In the genomic region with DNA sequence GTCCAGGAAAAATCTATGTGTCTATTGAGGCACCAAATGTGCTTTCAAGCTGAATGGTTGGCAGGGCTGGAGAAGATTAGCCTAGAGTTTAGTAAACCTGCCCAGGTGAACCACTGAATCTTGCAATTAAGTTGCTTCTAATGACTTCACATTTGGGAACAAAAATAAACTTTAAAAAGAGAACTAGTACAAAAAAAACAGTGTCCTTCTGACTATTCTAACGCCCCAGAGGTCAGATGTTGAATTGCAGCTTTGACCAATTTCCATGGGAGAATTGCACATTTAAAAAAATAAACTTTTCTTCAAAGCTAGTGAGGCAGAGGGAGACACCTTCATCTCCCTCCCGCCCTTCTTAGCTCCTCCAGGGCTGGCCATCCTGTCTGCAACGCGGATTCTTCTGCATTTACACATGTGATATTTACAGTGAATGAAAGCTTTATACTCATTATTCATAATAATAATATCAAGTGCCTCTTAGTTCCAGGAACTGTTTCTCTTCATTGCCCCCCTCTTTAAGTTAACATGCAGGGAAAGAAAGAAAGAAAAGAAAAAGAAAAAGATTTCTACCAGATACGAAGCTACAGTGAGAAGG, we compare ENCODE assay signal across 13 cellular contexts.
A peak's percentile ranks its signal among the peaks of the same experiment; 100 is the strongest.
DNase-seq lines count a peak whose midpoint lies in the region; ATAC-seq and TF ChIP-seq lines count a peak whose summit lies in the region.
"Had no signal": no experiment of that assay in that cellular context is flagged by ENCODE, and none has a peak within 500 bp of the region (broad histone marks: within the 10 kb centered on the region; RNA-seq: fewer than 3 reads in every experiment).

No MANE protein-coding gene starts in this region.

- H3K9me3 ChIP-seq in heart right ventricle (no peaks in the 10 kb centered on the region), upper lobe of right lung (no peaks in the 10 kb centered on the region)

- DNase-seq in heart right ventricle (no peak), left cardiac atrium (no peak), WTC11 (ENCODE audit: low spot score) (no peak), iris pigment epithelial cell (ENCODE audit: low read depth) (peak; percentile 7), upper lobe of right lung (no peak), NCI-H2107 treated with DMSO at 0.1 percent for 48 hours (lab: John Stamatoyannopoulos, UW; ENCODE audit: unreplicated experiment) (no peak), NCI-H2029 treated with DMSO at 0.1 percent for 48 hours (lab: John Stamatoyannopoulos, UW) (no peak)
- DNase-seq: activated CD4-positive, alpha-beta T cell treated with anti-CD3 and anti-CD28 coated beads for 36 hours; activated naive CD4-positive, alpha-beta T cell treated with anti-CD3 and anti-CD28 coated beads, Interleukin-2, amount 50 U/mL, for 16 hours; mesenchymal stem cell; NCI-H1092 had no signal

- intact Hi-C loops in heart right ventricle (cut with DNase I) (no loop called here), left cardiac atrium (cut with DNase I) (no loop called here), upper lobe of right lung (cut with DNase I) (no loop called here)

- peaks cover 2% of the 10 kb centered on the region; the same call in 1 of the 2 replicates for H3K27me3 Mint-ChIP-seq in WTC11 (ENCODE audit: low read depth)
- H3K27me3 Mint-ChIP-seq: stimulated activated naive CD8-positive, alpha-beta T cell treated with anti-CD3 and anti-CD28 coated beads, Interleukin-15, Interleukin-2, amounts not matched to agents 100 ng/mL and 50 ng/mL, for 24 hours had no signal

- H3K4me1 ChIP-seq in heart right ventricle: no peaks in the 10 kb centered on the region
- H3K4me1 ChIP-seq in upper lobe of right lung: no peaks in the 10 kb centered on the region

- H3K27ac Mint-ChIP-seq in WTC11: no peak overlapping the region
- H3K27ac Mint-ChIP-seq: activated CD4-positive, alpha-beta T cell treated with anti-CD3 and anti-CD28 coated beads for 36 hours; stimulated activated naive CD8-positive, alpha-beta T cell treated with anti-CD3 and anti-CD28 coated beads, Interleukin-15, Interleukin-2, amounts not matched to agents 100 ng/mL and 50 ng/mL, for 24 hours had no signal

- H3K4me3 ChIP-seq in heart right ventricle: no peak overlapping the region
- H3K4me3 ChIP-seq in upper lobe of right lung: no peak overlapping the region

- peak in 8 of 9 donors; percentile 38 to 57 (median 44) for TF ChIP-seq CTCF in heart right ventricle (IDR thresholded peaks at IDR 0.05)
- peak; percentile 47; the same call in 1 of the 2 replicates for TF ChIP-seq CTCF in WTC11 (IDR thresholded peaks at IDR 0.05)
- peak; percentile 46 for TF ChIP-seq CTCF in upper lobe of right lung (IDR thresholded peaks at IDR 0.05)

- H3K27me3 ChIP-seq in heart right ventricle: peaks cover 0 to 8% (median 0%) of the 10 kb centered on the region in 7 donors
- H3K27me3 ChIP-seq in upper lobe of right lung: peaks cover 33% of the 10 kb centered on the region

- H3K4me3 Mint-ChIP-seq in WTC11: no peak overlapping the region
- H3K4me3 Mint-ChIP-seq: activated CD4-positive, alpha-beta T cell treated with anti-CD3 and anti-CD28 coated beads for 36 hours; stimulated activated naive CD8-positive, alpha-beta T cell treated with anti-CD3 and anti-CD28 coated beads, Interleukin-15, Interleukin-2, amounts not matched to agents 100 ng/mL and 50 ng/mL, for 24 hours had no signal

- H3K4me1 Mint-ChIP-seq in WTC11: peaks cover 2% of the 10 kb centered on the region
- H3K4me1 Mint-ChIP-seq: activated CD4-positive, alpha-beta T cell treated with anti-CD3 and anti-CD28 coated beads for 36 hours had no signal

- H3K27ac ChIP-seq in heart right ventricle (no peak overlapping the region), upper lobe of right lung (no peak overlapping the region)

- peaks cover 14% of the 10 kb centered on the region for H3K9me3 Mint-ChIP-seq in WTC11
- H3K9me3 Mint-ChIP-seq: stimulated activated naive CD8-positive, alpha-beta T cell treated with anti-CD3 and anti-CD28 coated beads, Interleukin-15, Interleukin-2, amounts not matched to agents 100 ng/mL and 50 ng/mL, for 24 hours had no signal

- H3K36me3 Mint-ChIP-seq in WTC11: peaks cover 15% of the 10 kb centered on the region

- ATAC-seq in heart right ventricle: no peak
- ATAC-seq in left cardiac atrium: no peak
- no peak for ATAC-seq in WTC11
- ATAC-seq in upper lobe of right lung: no peak
- ATAC-seq in GM18868 (IDR thresholded peaks at IDR 0.05; ENCODE audit: unreplicated experiment): no peak
- ATAC-seq: activated CD4-positive, alpha-beta T cell treated with anti-CD3 and anti-CD28 coated beads for 36 hours had no signal

- CTCF ChIA-PET in WTC11 (lab: Charles Lee): interaction anchor here (0.6 to 1.7 kb wide), 13 partner anchors 12 to 260 kb away, joined by 3 to 9 read pairs (median 3); no protein-coding TSS in a partner anchor

- POLR2A ChIA-PET in WTC11 (lab: Charles Lee): no interaction called here

- H3K36me3 ChIP-seq in heart right ventricle (no peaks in the 10 kb centered on the region), upper lobe of right lung (no peaks in the 10 kb centered on the region)

- 47 to 58% methylated on average over 5 of the region's 5 CpGs for WGBS in heart right ventricle, 2 donors

TF ChIP-seq in WTC11, 78 proteins besides CTCF, POLR2A, EP300 and RAD21 (continues in another document):
- TF ChIP-seq, protein P1, sequence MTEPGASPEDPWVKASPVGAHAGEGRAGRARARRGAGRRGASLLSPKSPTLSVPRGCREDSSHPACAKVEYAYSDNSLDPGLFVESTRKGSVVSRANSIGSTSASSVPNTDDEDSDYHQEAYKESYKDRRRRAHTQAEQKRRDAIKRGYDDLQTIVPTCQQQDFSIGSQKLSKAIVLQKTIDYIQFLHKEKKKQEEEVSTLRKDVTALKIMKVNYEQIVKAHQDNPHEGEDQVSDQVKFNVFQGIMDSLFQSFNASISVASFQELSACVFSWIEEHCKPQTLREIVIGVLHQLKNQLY (CRISPR knock-in tag; IDR thresholded peaks at IDR 0.05): no peak
- no peak for TF ChIP-seq CREB1 (CRISPR knock-in tag; IDR thresholded peaks at IDR 0.05)
- TF ChIP-seq, protein P2, sequence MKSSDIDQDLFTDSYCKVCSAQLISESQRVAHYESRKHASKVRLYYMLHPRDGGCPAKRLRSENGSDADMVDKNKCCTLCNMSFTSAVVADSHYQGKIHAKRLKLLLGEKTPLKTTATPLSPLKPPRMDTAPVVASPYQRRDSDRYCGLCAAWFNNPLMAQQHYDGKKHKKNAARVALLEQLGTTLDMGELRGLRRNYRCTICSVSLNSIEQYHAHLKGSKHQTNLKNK (CRISPR knock-in tag; IDR thresholded peaks at IDR 0.05): no peak
- TF ChIP-seq FOXK1 (CRISPR knock-in tag; IDR thresholded peaks at IDR 0.05): no peak
- TF ChIP-seq, protein P3, sequence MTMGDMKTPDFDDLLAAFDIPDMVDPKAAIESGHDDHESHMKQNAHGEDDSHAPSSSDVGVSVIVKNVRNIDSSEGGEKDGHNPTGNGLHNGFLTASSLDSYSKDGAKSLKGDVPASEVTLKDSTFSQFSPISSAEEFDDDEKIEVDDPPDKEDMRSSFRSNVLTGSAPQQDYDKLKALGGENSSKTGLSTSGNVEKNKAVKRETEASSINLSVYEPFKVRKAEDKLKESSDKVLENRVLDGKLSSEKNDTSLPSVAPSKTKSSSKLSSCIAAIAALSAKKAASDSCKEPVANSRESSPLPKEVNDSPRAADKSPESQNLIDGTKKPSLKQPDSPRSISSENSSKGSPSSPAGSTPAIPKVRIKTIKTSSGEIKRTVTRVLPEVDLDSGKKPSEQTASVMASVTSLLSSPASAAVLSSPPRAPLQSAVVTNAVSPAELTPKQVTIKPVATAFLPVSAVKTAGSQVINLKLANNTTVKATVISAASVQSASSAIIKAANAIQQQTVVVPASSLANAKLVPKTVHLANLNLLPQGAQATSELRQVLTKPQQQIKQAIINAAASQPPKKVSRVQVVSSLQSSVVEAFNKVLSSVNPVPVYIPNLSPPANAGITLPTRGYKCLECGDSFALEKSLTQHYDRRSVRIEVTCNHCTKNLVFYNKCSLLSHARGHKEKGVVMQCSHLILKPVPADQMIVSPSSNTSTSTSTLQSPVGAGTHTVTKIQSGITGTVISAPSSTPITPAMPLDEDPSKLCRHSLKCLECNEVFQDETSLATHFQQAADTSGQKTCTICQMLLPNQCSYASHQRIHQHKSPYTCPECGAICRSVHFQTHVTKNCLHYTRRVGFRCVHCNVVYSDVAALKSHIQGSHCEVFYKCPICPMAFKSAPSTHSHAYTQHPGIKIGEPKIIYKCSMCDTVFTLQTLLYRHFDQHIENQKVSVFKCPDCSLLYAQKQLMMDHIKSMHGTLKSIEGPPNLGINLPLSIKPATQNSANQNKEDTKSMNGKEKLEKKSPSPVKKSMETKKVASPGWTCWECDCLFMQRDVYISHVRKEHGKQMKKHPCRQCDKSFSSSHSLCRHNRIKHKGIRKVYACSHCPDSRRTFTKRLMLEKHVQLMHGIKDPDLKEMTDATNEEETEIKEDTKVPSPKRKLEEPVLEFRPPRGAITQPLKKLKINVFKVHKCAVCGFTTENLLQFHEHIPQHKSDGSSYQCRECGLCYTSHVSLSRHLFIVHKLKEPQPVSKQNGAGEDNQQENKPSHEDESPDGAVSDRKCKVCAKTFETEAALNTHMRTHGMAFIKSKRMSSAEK (CRISPR knock-in tag; IDR thresholded peaks at IDR 0.05; ENCODE audit: borderline replicate concordance): no peak
- TF ChIP-seq, protein P4, sequence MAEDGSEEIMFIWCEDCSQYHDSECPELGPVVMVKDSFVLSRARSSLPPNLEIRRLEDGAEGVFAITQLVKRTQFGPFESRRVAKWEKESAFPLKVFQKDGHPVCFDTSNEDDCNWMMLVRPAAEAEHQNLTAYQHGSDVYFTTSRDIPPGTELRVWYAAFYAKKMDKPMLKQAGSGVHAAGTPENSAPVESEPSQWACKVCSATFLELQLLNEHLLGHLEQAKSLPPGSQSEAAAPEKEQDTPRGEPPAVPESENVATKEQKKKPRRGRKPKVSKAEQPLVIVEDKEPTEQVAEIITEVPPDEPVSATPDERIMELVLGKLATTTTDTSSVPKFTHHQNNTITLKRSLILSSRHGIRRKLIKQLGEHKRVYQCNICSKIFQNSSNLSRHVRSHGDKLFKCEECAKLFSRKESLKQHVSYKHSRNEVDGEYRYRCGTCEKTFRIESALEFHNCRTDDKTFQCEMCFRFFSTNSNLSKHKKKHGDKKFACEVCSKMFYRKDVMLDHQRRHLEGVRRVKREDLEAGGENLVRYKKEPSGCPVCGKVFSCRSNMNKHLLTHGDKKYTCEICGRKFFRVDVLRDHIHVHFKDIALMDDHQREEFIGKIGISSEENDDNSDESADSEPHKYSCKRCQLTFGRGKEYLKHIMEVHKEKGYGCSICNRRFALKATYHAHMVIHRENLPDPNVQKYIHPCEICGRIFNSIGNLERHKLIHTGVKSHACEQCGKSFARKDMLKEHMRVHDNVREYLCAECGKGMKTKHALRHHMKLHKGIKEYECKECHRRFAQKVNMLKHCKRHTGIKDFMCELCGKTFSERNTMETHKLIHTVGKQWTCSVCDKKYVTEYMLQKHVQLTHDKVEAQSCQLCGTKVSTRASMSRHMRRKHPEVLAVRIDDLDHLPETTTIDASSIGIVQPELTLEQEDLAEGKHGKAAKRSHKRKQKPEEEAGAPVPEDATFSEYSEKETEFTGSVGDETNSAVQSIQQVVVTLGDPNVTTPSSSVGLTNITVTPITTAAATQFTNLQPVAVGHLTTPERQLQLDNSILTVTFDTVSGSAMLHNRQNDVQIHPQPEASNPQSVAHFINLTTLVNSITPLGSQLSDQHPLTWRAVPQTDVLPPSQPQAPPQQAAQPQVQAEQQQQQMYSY (CRISPR knock-in tag; IDR thresholded peaks at IDR 0.05): no peak
